ENCODE assay signal across 14 cellular contexts in genomic region chr20:63636752-63637633, GRCh38. TPM values are rescaled to one million over a fixed set of nuclear protein-coding genes. Genes with fewer than 3 reads are reported as not detected.
DNase-seq lines count a peak whose midpoint lies in the region; ATAC-seq lines count a peak whose summit lies in the region.
"Had no signal": no experiment of that assay in that cellular context is flagged by ENCODE, and none has a peak within 500 bp of the region (broad histone marks: within the 10 kb centered on the region; RNA-seq: fewer than 3 reads in every experiment).

No MANE protein-coding gene starts in this region.

- CTCF ChIA-PET in activated naive CD4-positive, alpha-beta T cell treated with anti-CD3 and anti-CD28 coated beads for 36 hours (lab: Charles Lee): interaction anchor here (0.6 to 0.7 kb wide), 2 partner anchors 14 to 399 kb away, joined by 3 to 4 read pairs; partner anchors contain the start of gene C20orf204

- H3K27me3 Mint-ChIP-seq in activated naive CD4-positive, alpha-beta T cell treated with anti-CD3 and anti-CD28 coated beads for 36 hours (ENCODE audit: low read depth): no peaks in the 10 kb centered on the region

- H3K4me3 ChIP-seq in NT2/D1 (ENCODE audit: insufficient read length, low read depth): no peak overlapping the region
- H3K4me3 ChIP-seq in effector memory CD4-positive, alpha-beta T cell (ENCODE audit: insufficient read depth, low read depth, low read length, poor library complexity, severe bottlenecking): no peak overlapping the region
- no peak overlapping the region for H3K4me3 ChIP-seq in thymus (ENCODE audit: low read length)
- H3K4me3 ChIP-seq: body of pancreas, hepatocyte, ovary had no signal

- no peaks in the 10 kb centered on the region for H3K9me3 ChIP-seq in NT2/D1 (ENCODE audit: insufficient read depth, low read length)
- H3K9me3 ChIP-seq in effector memory CD4-positive, alpha-beta T cell (ENCODE audit: control insufficient read depth, low read length): no peaks in the 10 kb centered on the region
- H3K9me3 ChIP-seq in thymus (ENCODE audit: control insufficient read depth): no peaks in the 10 kb centered on the region
- H3K9me3 ChIP-seq: body of pancreas, ovary had no signal

- H3K9me3 Mint-ChIP-seq in activated naive CD4-positive, alpha-beta T cell treated with anti-CD3 and anti-CD28 coated beads for 36 hours: no peaks in the 10 kb centered on the region

- H3K4me1 ChIP-seq in NT2/D1 (ENCODE audit: insufficient read depth, insufficient read length) (peaks cover 17% of the 10 kb centered on the region), thymus (ENCODE audit: control insufficient read depth, insufficient read depth, low read length) (peaks cover 50% of the 10 kb centered on the region)
- H3K4me1 ChIP-seq in effector memory CD4-positive, alpha-beta T cell (ENCODE audit: control insufficient read depth, insufficient read depth, low read length, poor library complexity, severe bottlenecking): peaks cover 65% of the 10 kb centered on the region
- H3K4me1 ChIP-seq: body of pancreas had no signal

- no peak overlapping the region for H3K4me3 Mint-ChIP-seq in activated naive CD4-positive, alpha-beta T cell treated with anti-CD3 and anti-CD28 coated beads for 36 hours

- H3K4me1 Mint-ChIP-seq in activated naive CD4-positive, alpha-beta T cell treated with anti-CD3 and anti-CD28 coated beads for 36 hours (ENCODE audit: low read depth): peaks cover 57% of the 10 kb centered on the region

- H3K36me3 ChIP-seq in NT2/D1 (ENCODE audit: insufficient read depth, insufficient read length, low read length): no peaks in the 10 kb centered on the region
- no peaks in the 10 kb centered on the region for H3K36me3 ChIP-seq in effector memory CD4-positive, alpha-beta T cell (ENCODE audit: control insufficient read depth, insufficient read depth, low read length)
- H3K36me3 ChIP-seq in thymus (ENCODE audit: control insufficient read depth, insufficient read depth): no peaks in the 10 kb centered on the region
- H3K36me3 ChIP-seq: ovary had no signal

- WGBS in thymus: 91% methylated on average over 19 of the region's 19 CpGs

- ATAC-seq in GM21529 (IDR thresholded peaks at IDR 0.05; ENCODE audit: unreplicated experiment): no peak
- ATAC-seq: body of pancreas, left ventricle myocardium superior had no signal

- DNase-seq in activated naive CD4-positive, alpha-beta T cell treated with anti-CD3 and anti-CD28 coated beads for 36 hours: peak; percentile 38
- no peak for DNase-seq in activated naive CD4-positive, alpha-beta T cell treated with Interleukin-2 at 50 U/mL for 16 hours
- DNase-seq in NT2/D1 (ENCODE audit: low read depth, low spot score) (no peak), head of caudate nucleus (no peak), NCI-H1930 (lab: John Stamatoyannopoulos, UW) (no peak)
- DNase-seq in effector memory CD4-positive, alpha-beta T cell: no peak
- DNase-seq: activated CD8-positive, alpha-beta memory T cell treated with anti-CD3 and anti-CD28 coated beads, Interleukin-2, amount 50 U/mL, for 48 hours; body of pancreas; left ventricle myocardium superior; NCI-H345; ovary had no signal

- no peaks in the 10 kb centered on the region for H3K27me3 ChIP-seq in NT2/D1 (ENCODE audit: insufficient read depth, insufficient read length)
- H3K27me3 ChIP-seq in effector memory CD4-positive, alpha-beta T cell (replicated peaks; ENCODE audit: control insufficient read depth, insufficient read depth, low read length, poor library complexity, severe bottlenecking): no peaks in the 10 kb centered on the region
- no peaks in the 10 kb centered on the region for H3K27me3 ChIP-seq in thymus (ENCODE audit: control insufficient read depth, insufficient read depth)
- H3K27me3 ChIP-seq: body of pancreas, hepatocyte, ovary had no signal

- H3K27ac ChIP-seq in effector memory CD4-positive, alpha-beta T cell (ENCODE audit: insufficient read depth, low read length, poor library complexity, severe bottlenecking): peak overlapping the region; percentile 60
- H3K27ac ChIP-seq in thymus (ENCODE audit: low read depth): peak overlapping the region; percentile 96
- H3K27ac ChIP-seq: body of pancreas, hepatocyte, ovary had no signal

- H3K36me3 Mint-ChIP-seq in activated naive CD4-positive, alpha-beta T cell treated with anti-CD3 and anti-CD28 coated beads for 36 hours (ENCODE audit: low read depth): peaks cover 2% of the 10 kb centered on the region

- peak overlapping the region; percentile 15 for H3K9ac ChIP-seq in NT2/D1 (ENCODE audit: insufficient read length, low read depth)

- H3K27ac Mint-ChIP-seq in activated naive CD4-positive, alpha-beta T cell treated with anti-CD3 and anti-CD28 coated beads for 36 hours: peak overlapping the region; percentile 70

- intact Hi-C loops in activated naive CD4-positive, alpha-beta T cell treated with anti-CD3 and anti-CD28 coated beads for 36 hours (cut with micrococcal nuclease): loop anchor here (5.0 kb wide), 2 partner anchors 195 to 260 kb away; partner anchors contain the start of gene DNAJC5
- intact Hi-C loops in head of caudate nucleus (cut with DNase I): no loop called here

RNA-seq across cellular contexts. Expression of gene GMEB2, which starts 10.1 kb away (rescaled TPM):
- total RNA-seq in activated naive CD4-positive, alpha-beta T cell treated with anti-CD3 and anti-CD28 coated beads for 36 hours: 10 to 100 TPM; 16.7 to 18.0 TPM
- 16.3 TPM for polyA plus RNA-seq in thymus

RNA-seq across cellular contexts. Expression of gene STMN3, which starts 16.2 kb away (rescaled TPM):
- total RNA-seq in activated naive CD4-positive, alpha-beta T cell treated with anti-CD3 and anti-CD28 coated beads for 36 hours: 1 to 10 TPM; 6.7 to 7.3 TPM
- 77.9 TPM for polyA plus RNA-seq in thymus

RNA-seq across cellular contexts. Expression of gene RTEL1, which starts 21.1 kb away (rescaled TPM):
- total RNA-seq in activated naive CD4-positive, alpha-beta T cell treated with anti-CD3 and anti-CD28 coated beads for 36 hours: 10 to 100 TPM; 33.6 to 34.8 TPM
- 18.8 TPM for polyA plus RNA-seq in thymus

RNA-seq across cellular contexts. Expression of gene TNFRSF6B, which starts 59.5 kb away (rescaled TPM):
- not detected for total RNA-seq in activated naive CD4-positive, alpha-beta T cell treated with anti-CD3 and anti-CD28 coated beads for 36 hours
- polyA plus RNA-seq in thymus: 34.7 TPM
